ENCODE assay signal across 11 cellular contexts in genomic region chr21:17441370-17441769, GRCh38.
DNase-seq lines count a peak whose midpoint lies in the region; ATAC-seq and TF ChIP-seq lines count a peak whose summit lies in the region.
"Had no signal": no experiment of that assay in that cellular context is flagged by ENCODE, and none has a peak within 500 bp of the region (broad histone marks: within the 10 kb centered on the region; RNA-seq: fewer than 3 reads in every experiment).

No MANE protein-coding gene starts in this region.

- no peak for TF ChIP-seq CTCF in VCaP (conservative IDR thresholded peaks at IDR 0.05)
- no peak for TF ChIP-seq CTCF in foreskin keratinocyte (conservative IDR thresholded peaks at IDR 0.05)

- H3K27me3 ChIP-seq in foreskin keratinocyte = no peaks in the 10 kb centered on the region

- peaks cover 3% of the 10 kb centered on the region for H3K4me1 ChIP-seq in foreskin keratinocyte

- ATAC-seq in foreskin keratinocyte = no peak
- ATAC-seq in HG02840 (IDR thresholded peaks at IDR 0.05; ENCODE audit: low FRiP score, unreplicated experiment) = no peak
- ATAC-seq in GM18502 (IDR thresholded peaks at IDR 0.05; ENCODE audit: poor library complexity, unreplicated experiment) = no peak
- ATAC-seq: activated naive CD4-positive, alpha-beta T cell treated with anti-CD3 and anti-CD28 coated beads, Interleukin-2, amount 50 U/mL, for 72 hours had no signal

- peak; percentile 48 for DNase-seq in M059J (ENCODE audit: low read depth)
- DNase-seq in foreskin keratinocyte = peak; percentile 32 to 50
- DNase-seq in substantia nigra (lab: John Stamatoyannopoulos, UW) = peak in 15 of 49 donors; percentile 5 to 57 (median 19)
- no peak for DNase-seq in stimulated activated CD4-positive, alpha-beta T cell treated with anti-CD3 and anti-CD28 coated beads, Interleukin-12 subunit alpha, Interleukin-12 subunit beta, amount 100 ng/mL, for 4 hours
- no peak for DNase-seq in stimulated activated CD4-positive, alpha-beta T cell treated with anti-CD3 and anti-CD28 coated beads, Interleukin-1b, Interleukin-23, amount 100 ng/mL, for 48 hours
- DNase-seq: NCI-H1694, SHP77 treated with DMSO at 0.1 percent for 48 hours had no signal

- H3K27ac ChIP-seq in VCaP (peak overlapping the region; percentile 87), foreskin keratinocyte (no peak overlapping the region), substantia nigra (ENCODE audit: low read depth, low read length, poor library complexity, severe bottlenecking) (peak overlapping the region; percentile 70)

Comparison
In these comparisons a context has a peak if more than half of its experiments do, and no peak if none do; other contexts are left out.
1. DNase-seq: peak in M059J (single experiment) and foreskin keratinocyte (2 of 2); none in stimulated activated CD4-positive, alpha-beta T cell treated with anti-CD3 and anti-CD28 coated beads, Interleukin-12 subunit alpha, Interleukin-12 subunit beta, amount 100 ng/mL, for 4 hours (single experiment) and stimulated activated CD4-positive, alpha-beta T cell treated with anti-CD3 and anti-CD28 coated beads, Interleukin-1b, Interleukin-23, amount 100 ng/mL, for 48 hours (single experiment).